ENCODE assay signal across 14 cellular contexts in the genomic region with DNA sequence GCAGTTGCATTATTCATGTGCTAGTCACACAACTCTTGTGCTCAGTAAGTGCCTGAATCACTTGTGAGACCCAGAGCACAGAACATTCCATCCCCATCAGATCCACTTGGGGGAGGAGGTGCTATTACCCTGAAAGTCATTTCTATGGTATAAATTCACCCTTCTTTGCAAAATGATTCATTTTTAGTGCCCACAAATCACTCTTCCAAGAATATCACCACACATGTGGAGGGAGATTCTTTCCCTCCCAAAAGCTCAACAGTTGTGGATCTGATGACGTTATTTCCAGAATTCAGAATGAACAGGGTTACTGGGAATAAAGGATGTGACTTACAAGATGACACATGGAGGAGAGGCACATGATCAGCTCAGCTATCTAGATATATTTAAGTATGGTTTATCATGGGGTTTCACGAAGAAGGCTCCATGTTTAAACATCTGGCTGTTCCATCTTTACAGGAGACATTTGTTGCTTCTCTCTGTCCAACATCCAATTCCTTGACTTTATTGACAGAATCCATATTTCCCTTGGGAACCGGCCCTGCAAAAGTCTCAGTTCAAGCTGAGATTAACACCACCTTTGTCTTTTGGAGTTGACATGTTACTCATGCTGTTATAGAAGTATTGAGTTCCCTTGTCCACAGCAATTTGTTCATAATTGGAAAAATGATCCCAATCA.
DNase-seq lines count a peak whose midpoint lies in the region; ATAC-seq and TF ChIP-seq lines count a peak whose summit lies in the region.
"Had no signal": no experiment of that assay in that cellular context is flagged by ENCODE, and none has a peak within 500 bp of the region (broad histone marks: within the 10 kb centered on the region; RNA-seq: fewer than 3 reads in every experiment).

No MANE protein-coding gene starts in this region.

- TF ChIP-seq CTCF in RWPE1 (conservative IDR thresholded peaks at IDR 0.05; ENCODE audit: low read depth) (no peak), glutamatergic neuron (IDR thresholded peaks at IDR 0.05; ENCODE audit: partially characterized antibody, unreplicated experiment) (no peak)

- no peak for DNase-seq in activated naive CD4-positive, alpha-beta T cell treated with anti-CD3 and anti-CD28 coated beads for 36 hours
- no peak for DNase-seq in activated naive CD4-positive, alpha-beta T cell treated with Interleukin-2 at 50 U/mL for 16 hours
- peak; percentile 36 for DNase-seq in RWPE1 (ENCODE audit: low spot score)
- DNase-seq in epithelial cell of prostate (ENCODE audit: low read depth, low spot score) = no peak
- peak in 1 of 2 donors; percentile 62 for DNase-seq in stimulated activated effector memory CD8-positive, alpha-beta T cell treated with anti-CD3 and anti-CD28 coated beads, Interleukin-12 subunit alpha, Interleukin-12 subunit beta, amount 100 ng/mL, for 72 hours (ENCODE audit: low spot score in 2 of 2)
- DNase-seq in DMS79 treated with DMSO at 0.1 percent for 48 hours (lab: John Stamatoyannopoulos, UW) = no peak
- no peak for DNase-seq in activated CD8-positive, alpha-beta memory T cell treated with anti-CD3 and anti-CD28 coated beads, Interleukin-2, amount 50 U/mL, for 48 hours
- DNase-seq in glutamatergic neuron = no peak
- DNase-seq: cerebellar nuclear complex, heart right ventricle, mesendoderm, NCI-H1417 treated with DMSO at 0.1 percent for 48 hours, NCI-H82, transverse colon had no signal

- POLR2A ChIA-PET in RWPE1 (lab: Yijun Ruan, JAX; ENCODE audit: low non-redundant PET) = no interaction called here

- peak overlapping the region; percentile 10 for H3K27ac Mint-ChIP-seq in activated naive CD4-positive, alpha-beta T cell treated with anti-CD3 and anti-CD28 coated beads for 36 hours
- H3K27ac Mint-ChIP-seq in stimulated activated effector memory CD8-positive, alpha-beta T cell treated with anti-CD3 and anti-CD28 coated beads, Interleukin-12 subunit alpha, Interleukin-12 subunit beta, amount 100 ng/mL, for 72 hours = peak overlapping the region; percentile 78
- no peak overlapping the region for H3K27ac Mint-ChIP-seq in glutamatergic neuron (ENCODE audit: unreplicated experiment)

- H3K27me3 Mint-ChIP-seq in activated naive CD4-positive, alpha-beta T cell treated with anti-CD3 and anti-CD28 coated beads for 36 hours (ENCODE audit: low read depth) = peaks cover 7% of the 10 kb centered on the region
- no peaks in the 10 kb centered on the region for H3K27me3 Mint-ChIP-seq in glutamatergic neuron (ENCODE audit: unreplicated experiment)

- CTCF ChIA-PET in activated naive CD4-positive, alpha-beta T cell treated with anti-CD3 and anti-CD28 coated beads for 36 hours (lab: Charles Lee) = interaction anchor here (0.6 to 2.0 kb wide), 3 partner anchors 9 to 152 kb away, joined by 3 to 7 read pairs (median 6); no protein-coding TSS in a partner anchor
- CTCF ChIA-PET in RWPE1 (lab: Yijun Ruan, JAX) = no interaction called here

- peak; percentile 95 for ATAC-seq in stimulated activated effector memory CD8-positive, alpha-beta T cell treated with anti-CD3 and anti-CD28 coated beads, Interleukin-12 subunit alpha, Interleukin-12 subunit beta, amount 100 ng/mL, for 72 hours
- ATAC-seq: heart right ventricle had no signal

- no peak overlapping the region for H3K4me3 Mint-ChIP-seq in activated naive CD4-positive, alpha-beta T cell treated with anti-CD3 and anti-CD28 coated beads for 36 hours
- no peak overlapping the region for H3K4me3 Mint-ChIP-seq in stimulated activated effector memory CD8-positive, alpha-beta T cell treated with anti-CD3 and anti-CD28 coated beads, Interleukin-12 subunit alpha, Interleukin-12 subunit beta, amount 100 ng/mL, for 72 hours
- no peak overlapping the region for H3K4me3 Mint-ChIP-seq in glutamatergic neuron (ENCODE audit: unreplicated experiment)

- intact Hi-C loops in activated naive CD4-positive, alpha-beta T cell treated with anti-CD3 and anti-CD28 coated beads for 36 hours (cut with micrococcal nuclease) = loop anchor here (2.0 kb wide), 1 partner anchor 20 kb away; no protein-coding TSS in a partner anchor

- peaks cover 7% of the 10 kb centered on the region for H3K4me1 Mint-ChIP-seq in activated naive CD4-positive, alpha-beta T cell treated with anti-CD3 and anti-CD28 coated beads for 36 hours (ENCODE audit: low read depth)
- peaks cover 33% of the 10 kb centered on the region for H3K4me1 Mint-ChIP-seq in stimulated activated effector memory CD8-positive, alpha-beta T cell treated with anti-CD3 and anti-CD28 coated beads, Interleukin-12 subunit alpha, Interleukin-12 subunit beta, amount 100 ng/mL, for 72 hours
- H3K4me1 Mint-ChIP-seq in glutamatergic neuron (ENCODE audit: low read depth, unreplicated experiment) = no peaks in the 10 kb centered on the region

- H3K27ac ChIP-seq in RWPE1 (no peak overlapping the region), epithelial cell of prostate (peak overlapping the region; percentile 23)
- H3K27ac ChIP-seq: heart right ventricle, transverse colon had no signal

- H3K9me3 Mint-ChIP-seq in activated naive CD4-positive, alpha-beta T cell treated with anti-CD3 and anti-CD28 coated beads for 36 hours = no peaks in the 10 kb centered on the region
- peaks cover 3% of the 10 kb centered on the region for H3K9me3 Mint-ChIP-seq in stimulated activated effector memory CD8-positive, alpha-beta T cell treated with anti-CD3 and anti-CD28 coated beads, Interleukin-12 subunit alpha, Interleukin-12 subunit beta, amount 100 ng/mL, for 72 hours
- H3K9me3 Mint-ChIP-seq in glutamatergic neuron (ENCODE audit: unreplicated experiment) = no peaks in the 10 kb centered on the region

- H3K36me3 Mint-ChIP-seq in activated naive CD4-positive, alpha-beta T cell treated with anti-CD3 and anti-CD28 coated beads for 36 hours (ENCODE audit: low read depth) = no peaks in the 10 kb centered on the region
- no peaks in the 10 kb centered on the region for H3K36me3 Mint-ChIP-seq in stimulated activated effector memory CD8-positive, alpha-beta T cell treated with anti-CD3 and anti-CD28 coated beads, Interleukin-12 subunit alpha, Interleukin-12 subunit beta, amount 100 ng/mL, for 72 hours
- H3K36me3 Mint-ChIP-seq in glutamatergic neuron (ENCODE audit: unreplicated experiment) = no peaks in the 10 kb centered on the region
